ENCODE assay signal across 8 cellular contexts in genomic region chr15:32276202-32276829, GRCh38.
A peak's percentile ranks its signal among the peaks of the same experiment; 100 is the strongest.
DNase-seq lines count a peak whose midpoint lies in the region; ATAC-seq and TF ChIP-seq lines count a peak whose summit lies in the region.
"Not testable (repeated sequence)": the region's sequence is repeated elsewhere in the genome, so short reads cannot be mapped to it uniquely, and the experiment has no call there.

No MANE protein-coding gene starts in this region.

- H3K36me3 ChIP-seq in upper lobe of right lung, result not testable (repeated sequence)

- not testable (repeated sequence) for H3K4me1 Mint-ChIP-seq in central memory CD8-positive, alpha-beta T cell; naive thymus-derived CD8-positive, alpha-beta T cell

- not testable (repeated sequence) for H3K4me3 ChIP-seq in upper lobe of right lung

- not testable (repeated sequence) for H3K27ac Mint-ChIP-seq in central memory CD8-positive, alpha-beta T cell (ENCODE audit: low read depth); naive thymus-derived CD8-positive, alpha-beta T cell

- H3K9me3 Mint-ChIP-seq in central memory CD8-positive, alpha-beta T cell; naive thymus-derived CD8-positive, alpha-beta T cell: not testable (repeated sequence)

- not testable (repeated sequence) for DNase-seq in central memory CD8-positive, alpha-beta T cell (ENCODE audit: low spot score in 2 of 2); left ventricle myocardium superior; naive thymus-derived CD8-positive, alpha-beta T cell; upper lobe of right lung

- H3K27me3 Mint-ChIP-seq in central memory CD8-positive, alpha-beta T cell; naive thymus-derived CD8-positive, alpha-beta T cell: not testable (repeated sequence)

- POLR2A ChIA-PET in naive thymus-derived CD8-positive, alpha-beta T cell (lab: Charles Lee), result not testable (repeated sequence)

- TF ChIP-seq CTCF in upper lobe of right lung (IDR thresholded peaks at IDR 0.05), result not testable (repeated sequence)

- H3K4me1 ChIP-seq in upper lobe of right lung, result not testable (repeated sequence)

- H3K36me3 Mint-ChIP-seq in central memory CD8-positive, alpha-beta T cell (ENCODE audit: insufficient read depth); naive thymus-derived CD8-positive, alpha-beta T cell: not testable (repeated sequence)

- H3K27me3 ChIP-seq in upper lobe of right lung, result not testable (repeated sequence)

- peak; percentile 75 for ATAC-seq in GM18868 (IDR thresholded peaks at IDR 0.05; ENCODE audit: unreplicated experiment)
- peak; percentile 58 for ATAC-seq in HG02571 (IDR thresholded peaks at IDR 0.05; ENCODE audit: unreplicated experiment)
- ATAC-seq in HG03439 (IDR thresholded peaks at IDR 0.05; ENCODE audit: unreplicated experiment), result peak; percentile 69
- peak; percentile 48 to 49 for ATAC-seq in activated CD4-positive, CD25-positive, alpha-beta regulatory T cell treated with anti-CD3 and anti-CD28 coated beads, Interleukin-2, amount 50 U/mL, for 24 hours
- ATAC-seq in central memory CD8-positive, alpha-beta T cell (replicated peaks; ENCODE audit: extremely low read depth, poor library complexity, severe bottlenecking), result peak; percentile 65
- ATAC-seq in left ventricle myocardium superior, result peak; percentile 70
- peak; percentile 54 to 72 for ATAC-seq in naive thymus-derived CD8-positive, alpha-beta T cell
- ATAC-seq in upper lobe of right lung, result peak; percentile 91

- H3K4me3 Mint-ChIP-seq in central memory CD8-positive, alpha-beta T cell; naive thymus-derived CD8-positive, alpha-beta T cell: not testable (repeated sequence)

- not testable (repeated sequence) for H3K9me3 ChIP-seq in upper lobe of right lung

- intact Hi-C loops in left ventricle myocardium superior (cut with micrococcal nuclease); upper lobe of right lung (cut with DNase I): not testable (repeated sequence)

- not testable (repeated sequence) for H3K27ac ChIP-seq in upper lobe of right lung
